ENCODE assay signal across 17 cellular contexts in the genomic region with DNA sequence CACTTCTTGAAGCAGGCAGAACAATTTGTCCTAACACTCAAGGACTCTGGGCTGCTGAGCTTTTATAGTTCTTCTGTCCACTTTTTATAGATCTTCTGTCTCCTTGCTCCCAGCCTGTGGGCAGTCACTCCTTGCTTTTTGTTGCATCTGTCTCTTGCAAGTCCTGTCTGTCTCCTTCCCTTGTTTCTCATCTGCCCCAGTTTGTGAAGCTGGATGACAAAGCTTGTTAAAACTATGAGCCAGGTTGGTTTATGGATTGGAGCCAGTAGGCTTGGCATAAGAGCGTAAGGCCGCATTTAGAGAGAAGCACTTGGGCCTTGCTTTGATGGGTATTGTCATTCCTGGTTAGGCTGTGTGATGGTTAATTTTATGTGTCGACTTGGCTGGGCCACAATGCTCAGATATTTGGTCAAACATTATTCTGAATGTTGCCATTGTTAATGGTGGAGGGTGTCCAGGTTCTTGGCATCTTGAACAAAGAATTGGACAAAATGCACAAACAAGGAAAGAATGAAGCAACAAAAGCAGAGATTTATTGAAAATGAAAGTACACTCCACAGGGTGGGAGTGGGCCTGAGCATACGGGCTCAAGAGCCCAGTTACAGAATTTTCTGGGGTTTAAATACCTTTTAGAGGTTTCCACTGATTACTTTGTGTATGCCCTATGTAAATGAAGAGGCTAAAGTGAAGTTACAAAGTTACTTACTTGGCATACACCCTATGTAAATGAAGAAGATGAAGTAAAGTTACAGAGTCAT.
"Had no signal": no experiment of that assay in that cellular context is flagged by ENCODE, and none has a peak within 500 bp of the region (broad histone marks: within the 10 kb centered on the region; RNA-seq: fewer than 3 reads in every experiment).

No MANE protein-coding gene starts in this region.

- H3K4me1 ChIP-seq: gastroesophageal sphincter, left ventricle myocardium inferior had no signal

- H3K9me3 ChIP-seq: ascending aorta had no signal

- H3K4me3 Mint-ChIP-seq: activated CD4-positive, alpha-beta memory T cell treated with anti-CD3 and anti-CD28 coated beads, Interleukin-2, amount 10 ng/mL, durations not matched to agents 7 days and 5 days; activated CD4-positive, alpha-beta T cell treated with anti-CD3 and anti-CD28 coated beads for 36 hours; activated naive CD4-positive, alpha-beta T cell treated with anti-CD3 and anti-CD28 coated beads, Interleukin-2, amount 10 ng/mL, durations not matched to agents 7 days and 5 days; activated T-cell treated with anti-CD3 and anti-CD28 coated beads, Interleukin-2, amount 50 U/mL, for 24 hours; nephron progenitor cell; type B pancreatic cell had no signal

- DNase-seq: activated CD4-positive, alpha-beta memory T cell treated with anti-CD3 and anti-CD28 coated beads, Interleukin-2, amount 10 ng/mL, durations not matched to agents 7 days and 5 days; activated CD4-positive, alpha-beta T cell treated with anti-CD3 and anti-CD28 coated beads for 36 hours; activated naive CD4-positive, alpha-beta T cell treated with anti-CD3 and anti-CD28 coated beads, Interleukin-2, amount 10 ng/mL, durations not matched to agents 7 days and 5 days; activated T-cell treated with anti-CD3 and anti-CD28 coated beads, Interleukin-2, amount 50 U/mL, for 24 hours; erythroblast; kidney; left ventricle myocardium inferior; mesendoderm; nephron progenitor cell; stimulated activated CD4-positive, alpha-beta T cell treated with anti-CD3 and anti-CD28 coated beads, Interleukin-12 subunit alpha, Interleukin-12 subunit beta, amount 100 ng/mL, for 4 hours; stimulated activated CD4-positive, alpha-beta T cell treated with anti-CD3 and anti-CD28 coated beads, Interleukin-2, amount 100 ng/mL, for 24 hours; WERI-Rb-1 had no signal

- H3K79me2 ChIP-seq: hepatocyte had no signal

- H3K27me3 ChIP-seq: ascending aorta, hepatocyte had no signal

- FAIRE-seq: bronchial epithelial cell, kidney had no signal

- H3K4me1 Mint-ChIP-seq: nephron progenitor cell had no signal

- H3K9me3 Mint-ChIP-seq: activated T-cell treated with anti-CD3 and anti-CD28 coated beads, Interleukin-2, amount 50 U/mL, for 24 hours had no signal

- H2AFZ ChIP-seq: hepatocyte had no signal

- H3K27ac Mint-ChIP-seq: activated CD4-positive, alpha-beta memory T cell treated with anti-CD3 and anti-CD28 coated beads, Interleukin-2, amount 10 ng/mL, durations not matched to agents 7 days and 5 days; activated CD4-positive, alpha-beta T cell treated with anti-CD3 and anti-CD28 coated beads for 36 hours; activated naive CD4-positive, alpha-beta T cell treated with anti-CD3 and anti-CD28 coated beads, Interleukin-2, amount 10 ng/mL, durations not matched to agents 7 days and 5 days; activated T-cell treated with anti-CD3 and anti-CD28 coated beads, Interleukin-2, amount 50 U/mL, for 24 hours; nephron progenitor cell; type B pancreatic cell had no signal

- H3K36me3 Mint-ChIP-seq: type B pancreatic cell had no signal

- H3K27me3 Mint-ChIP-seq: activated CD4-positive, alpha-beta memory T cell treated with anti-CD3 and anti-CD28 coated beads, Interleukin-2, amount 10 ng/mL, durations not matched to agents 7 days and 5 days; activated naive CD4-positive, alpha-beta T cell treated with anti-CD3 and anti-CD28 coated beads, Interleukin-2, amount 10 ng/mL, durations not matched to agents 7 days and 5 days; type B pancreatic cell had no signal

- H3K4me2 ChIP-seq: hepatocyte had no signal

- H3K36me3 ChIP-seq: ascending aorta, gastroesophageal sphincter, left ventricle myocardium inferior, WERI-Rb-1 had no signal

- H3K27ac ChIP-seq: ascending aorta, gastroesophageal sphincter, hepatocyte, left ventricle myocardium inferior, WERI-Rb-1 had no signal

- H3K4me3 ChIP-seq: ascending aorta, gastroesophageal sphincter, hepatocyte, left ventricle myocardium inferior had no signal
